Comparison of ENCODE assay signal across 8 cellular contexts in the genomic region with DNA sequence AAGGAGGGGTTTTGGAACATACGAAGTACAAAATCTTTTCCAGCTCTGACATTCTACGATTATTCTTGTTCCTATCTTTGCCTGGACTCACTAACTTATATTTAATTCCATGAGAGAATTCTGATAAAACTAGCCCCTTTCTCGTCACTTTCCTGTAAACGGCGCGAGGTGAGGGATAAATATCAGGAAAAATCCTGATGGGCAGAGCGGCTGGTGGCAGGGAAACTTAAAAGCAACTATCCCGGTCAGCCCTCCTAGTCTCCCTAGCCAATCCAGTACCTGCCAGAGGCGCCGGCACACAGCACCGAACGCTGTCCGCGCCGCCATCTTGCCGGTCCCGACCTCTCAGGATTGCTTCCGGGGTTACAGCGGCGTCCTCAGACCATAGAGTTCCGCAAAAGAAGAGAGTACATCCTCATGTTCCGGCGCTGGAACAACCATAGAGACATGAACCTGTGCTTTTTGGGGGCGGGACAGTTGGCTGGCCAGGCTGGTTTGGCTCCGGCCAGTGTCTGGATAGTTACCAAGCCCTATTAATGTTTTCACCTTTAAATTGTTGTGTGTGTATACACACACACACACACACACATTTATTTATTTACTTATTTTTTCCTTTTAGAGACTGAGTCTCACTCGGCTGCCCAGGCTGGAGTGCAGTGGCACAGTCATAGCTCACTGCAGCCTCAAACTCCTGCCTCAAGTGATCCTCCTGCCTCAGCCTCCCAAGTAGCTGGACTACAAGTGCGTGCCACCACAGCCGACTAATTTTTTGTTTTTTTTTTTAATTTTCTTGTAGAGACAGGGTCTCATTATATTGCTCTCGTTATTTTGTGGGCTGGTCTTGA. TPM values are rescaled to one million over a fixed set of nuclear protein-coding genes. Genes with fewer than 3 reads are reported as not detected.
A peak's percentile ranks its signal among the peaks of the same experiment; 100 is the strongest.
DNase-seq lines count a peak whose midpoint lies in the region; ATAC-seq and TF ChIP-seq lines count a peak whose summit lies in the region.

Gene MRPS10 (minus strand): TSS at position 339 of the 845 bp plus-strand sequence. CDS start 12 bp downstream, at position 327.

- no peaks in the 10 kb centered on the region for H3K27me3 Mint-ChIP-seq in activated naive CD8-positive, alpha-beta T cell treated with anti-CD3 and anti-CD28 coated beads, Interleukin-2, amount 50 U/mL, for 24 hours

- DNase-seq in GM12865 (ENCODE audit: low read depth) (peak; percentile 97), NCI-H1417 treated with DMSO at 0.1 percent for 48 hours (lab: John Stamatoyannopoulos, UW) (peak; percentile 86), SW480 (ENCODE audit: low spot score) (peak; percentile 93), cardiac muscle cell (ENCODE audit: low read depth in 1 of 2, low spot score in 1 of 2) (peak; percentile 95 to 96), tibial nerve (ENCODE audit: low spot score in 2 of 2) (peak; percentile 83 to 92)
- DNase-seq in activated naive CD8-positive, alpha-beta T cell treated with anti-CD3 and anti-CD28 coated beads, Interleukin-2, amount 50 U/mL, for 24 hours, result peak; percentile 89

- H3K4me3 Mint-ChIP-seq in activated naive CD8-positive, alpha-beta T cell treated with anti-CD3 and anti-CD28 coated beads, Interleukin-2, amount 50 U/mL, for 24 hours, result peak within 1 kb of the TSS; percentile 99

- no peaks in the 10 kb centered on the region for H3K9me3 Mint-ChIP-seq in activated naive CD8-positive, alpha-beta T cell treated with anti-CD3 and anti-CD28 coated beads, Interleukin-2, amount 50 U/mL, for 24 hours

- peak in 1 of 2 donors; percentile 47 for TF ChIP-seq POLR2A in tibial nerve (IDR thresholded peaks at IDR 0.05)

- no peaks in the 10 kb centered on the region for H3K27me3 ChIP-seq in cardiac muscle cell
- H3K27me3 ChIP-seq in parathyroid adenoma (ENCODE audit: control insufficient read depth, insufficient read depth, low read length), result no peaks in the 10 kb centered on the region
- no peaks in the 10 kb centered on the region for H3K27me3 ChIP-seq in tibial nerve

- TF ChIP-seq EP300 in tibial nerve (IDR thresholded peaks at IDR 0.05), result peak; percentile 60 to 94

- H3K9ac ChIP-seq in parathyroid adenoma, result peak within 1 kb of the TSS; percentile 25

- H3K9me3 ChIP-seq in cardiac muscle cell (ENCODE audit: low read depth), result no peaks in the 10 kb centered on the region
- H3K9me3 ChIP-seq in parathyroid adenoma (ENCODE audit: control insufficient read depth, low read length), result no peaks in the 10 kb centered on the region
- H3K9me3 ChIP-seq in tibial nerve, result no peaks in the 10 kb centered on the region

- ATAC-seq in HG02763 (IDR thresholded peaks at IDR 0.05; ENCODE audit: unreplicated experiment), result peak; percentile 89
- peak; percentile 99 for ATAC-seq in activated naive CD8-positive, alpha-beta T cell treated with anti-CD3 and anti-CD28 coated beads, Interleukin-2, amount 50 U/mL, for 24 hours

- H3K4me3 ChIP-seq in GM12865 (ENCODE audit: low read depth, low read length), result peak within 1 kb of the TSS; percentile 72
- peak within 1 kb of the TSS; percentile 65 for H3K4me3 ChIP-seq in cardiac muscle cell
- H3K4me3 ChIP-seq in parathyroid adenoma (ENCODE audit: low read depth, low read length), result peak within 1 kb of the TSS; percentile 86
- peak within 1 kb of the TSS; percentile 53 to 77 (median 75) for H3K4me3 ChIP-seq in tibial nerve

- H3K27ac ChIP-seq in cardiac muscle cell, result peak within 1 kb of the TSS; percentile 87
- peak within 1 kb of the TSS; percentile 68 for H3K27ac ChIP-seq in parathyroid adenoma
- peak within 1 kb of the TSS; percentile 49 to 87 (median 68) for H3K27ac ChIP-seq in tibial nerve

- TF ChIP-seq CTCF in GM12865 (IDR thresholded peaks at IDR 0.05; ENCODE audit: insufficient read depth, low read depth, low read length, missing control alignments) (no peak), cardiac muscle cell (IDR thresholded peaks at IDR 0.05; ENCODE audit: low read depth, low read length) (no peak), parathyroid adenoma (IDR thresholded peaks at IDR 0.05) (no peak), tibial nerve (IDR thresholded peaks at IDR 0.05) (peak in 1 of 5 experiments; percentile 55)

- H3K79me2 ChIP-seq in parathyroid adenoma, result peaks cover 4% of the 10 kb centered on the region

- peaks cover 17% of the 10 kb centered on the region for H3K36me3 Mint-ChIP-seq in activated naive CD8-positive, alpha-beta T cell treated with anti-CD3 and anti-CD28 coated beads, Interleukin-2, amount 50 U/mL, for 24 hours (ENCODE audit: low read depth)

- peak within 1 kb of the TSS; percentile 82 for H3K4me2 ChIP-seq in parathyroid adenoma (ENCODE audit: low read length)

- 9 to 10% methylated on average over 29 of the region's 29 CpGs for WGBS in tibial nerve, 2 donors

- H3K36me3 ChIP-seq in cardiac muscle cell, result peaks cover 11% of the 10 kb centered on the region
- no peaks in the 10 kb centered on the region for H3K36me3 ChIP-seq in parathyroid adenoma (ENCODE audit: control insufficient read depth, insufficient read depth, low read length)
- peaks cover 0 to 14% (median 0%) of the 10 kb centered on the region in 3 donors for H3K36me3 ChIP-seq in tibial nerve

- peaks cover 7% of the 10 kb centered on the region for H3K4me1 ChIP-seq in cardiac muscle cell (ENCODE audit: low read depth)
- peaks cover 7% of the 10 kb centered on the region for H3K4me1 ChIP-seq in parathyroid adenoma
- H3K4me1 ChIP-seq in tibial nerve, result peaks cover 3 to 32% (median 11%) of the 10 kb centered on the region in 4 donors

- H2AFZ ChIP-seq in parathyroid adenoma, result peak within 1 kb of the TSS; percentile 90

- peaks cover 42% of the 10 kb centered on the region for H3K4me1 Mint-ChIP-seq in activated naive CD8-positive, alpha-beta T cell treated with anti-CD3 and anti-CD28 coated beads, Interleukin-2, amount 50 U/mL, for 24 hours

- H3K27ac Mint-ChIP-seq in activated naive CD8-positive, alpha-beta T cell treated with anti-CD3 and anti-CD28 coated beads, Interleukin-2, amount 50 U/mL, for 24 hours, result peak within 1 kb of the TSS; percentile 99

RNA-seq across cellular contexts. Expression of gene MRPS10, which starts in this region (rescaled TPM):
- 15.8 and 20.6 TPM in 2 replicates for total RNA-seq in cardiac muscle cell
- 37.8 and 39.8 TPM in 2 replicates for polyA plus RNA-seq in cardiac muscle cell
- 10 to 100 TPM; 20.7 to 30.6 (median 23.6) TPM for total RNA-seq in tibial nerve

Comparison
In these comparisons a context has a peak if more than half of its experiments do, and no peak if none do; other contexts are left out.
1. Peak in every context shown above with its lines: DNase-seq, ATAC-seq, H3K4me3 ChIP-seq and H3K27ac ChIP-seq.